In the genomic region with DNA sequence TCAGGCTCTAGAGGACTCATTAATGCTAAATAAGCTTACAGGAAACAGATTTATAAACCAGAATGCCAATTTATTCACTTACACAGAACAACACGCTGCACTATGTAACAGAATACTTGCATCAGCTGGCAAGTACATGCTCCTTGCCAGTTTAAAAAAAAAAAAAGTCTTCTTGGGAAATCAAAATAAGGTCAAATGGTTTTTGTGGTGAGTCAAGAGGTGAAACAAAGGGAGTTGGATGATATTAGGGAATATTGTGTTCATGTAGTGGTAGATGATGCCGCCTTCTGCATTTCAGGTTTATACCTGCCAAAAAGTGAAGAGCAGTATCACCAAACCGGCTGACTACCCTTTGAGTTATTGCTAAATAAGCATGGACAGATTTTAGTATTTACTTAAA, we compare ENCODE assay signal across 22 cellular contexts.
"Had no signal": no experiment of that assay in that cellular context is flagged by ENCODE, and none has a peak within 500 bp of the region (broad histone marks: within the 10 kb centered on the region; RNA-seq: fewer than 3 reads in every experiment).

No MANE protein-coding gene starts in this region.

- H3K36me3 ChIP-seq: ovary, spleen, tibial artery had no signal

- H3K27ac ChIP-seq: dorsolateral prefrontal cortex, epithelial cell of prostate, ovary, spleen, tibial artery had no signal

- H3K4me1 ChIP-seq: spleen had no signal

- H3K27me3 ChIP-seq: dorsolateral prefrontal cortex, ovary, spleen, tibial artery had no signal

- H3K4me3 ChIP-seq: dorsolateral prefrontal cortex, ovary, spleen, tibial artery had no signal

- DNase-seq: activated CD4-positive, alpha-beta T cell treated with anti-CD3 and anti-CD28 coated beads for 48 hours; activated CD4-positive, CD25-positive, alpha-beta regulatory T cell; activated CD8-positive, alpha-beta T cell treated with anti-CD3 and anti-CD28 coated beads for 36 hours; activated naive CD4-positive, alpha-beta T cell; activated naive CD8-positive, alpha-beta T cell treated with anti-CD3 and anti-CD28 coated beads for 36 hours; activated T-cell treated with anti-CD3 and anti-CD28 coated beads, Interleukin-2, amount 50 U/mL, for 1 hour; amygdala; central memory CD4-positive, alpha-beta T cell; dorsolateral prefrontal cortex; immature natural killer cell; kidney glomerular epithelial cell; mesenchymal stem cell; naive thymus-derived CD8-positive, alpha-beta T cell; ovary; spleen; stimulated activated naive B cell treated with anti-CD40 and anti-IgM and Interleukin-4, amounts not matched to agents 10 μg/mL and 1 μg/mL and 100 μg/mL, for 72 hours; T-cell; T-helper 9 cell; tibial artery had no signal

- ATAC-seq: activated CD8-positive, alpha-beta T cell treated with anti-CD3 and anti-CD28 coated beads for 36 hours; activated T-helper 17 cell treated with anti-CD3 and anti-CD28 coated beads, Interleukin-2, amount 50 U/mL, for 72 hours; naive thymus-derived CD8-positive, alpha-beta T cell; sciatic nerve; stimulated activated naive B cell treated with anti-CD40 and anti-IgM and Interleukin-4, amounts not matched to agents 10 μg/mL and 1 μg/mL and 100 μg/mL, for 72 hours; T-cell had no signal

- H3K9me3 ChIP-seq: ovary, spleen, tibial artery had no signal
